ENCODE assay signal across 9 cellular contexts in the genomic region with DNA sequence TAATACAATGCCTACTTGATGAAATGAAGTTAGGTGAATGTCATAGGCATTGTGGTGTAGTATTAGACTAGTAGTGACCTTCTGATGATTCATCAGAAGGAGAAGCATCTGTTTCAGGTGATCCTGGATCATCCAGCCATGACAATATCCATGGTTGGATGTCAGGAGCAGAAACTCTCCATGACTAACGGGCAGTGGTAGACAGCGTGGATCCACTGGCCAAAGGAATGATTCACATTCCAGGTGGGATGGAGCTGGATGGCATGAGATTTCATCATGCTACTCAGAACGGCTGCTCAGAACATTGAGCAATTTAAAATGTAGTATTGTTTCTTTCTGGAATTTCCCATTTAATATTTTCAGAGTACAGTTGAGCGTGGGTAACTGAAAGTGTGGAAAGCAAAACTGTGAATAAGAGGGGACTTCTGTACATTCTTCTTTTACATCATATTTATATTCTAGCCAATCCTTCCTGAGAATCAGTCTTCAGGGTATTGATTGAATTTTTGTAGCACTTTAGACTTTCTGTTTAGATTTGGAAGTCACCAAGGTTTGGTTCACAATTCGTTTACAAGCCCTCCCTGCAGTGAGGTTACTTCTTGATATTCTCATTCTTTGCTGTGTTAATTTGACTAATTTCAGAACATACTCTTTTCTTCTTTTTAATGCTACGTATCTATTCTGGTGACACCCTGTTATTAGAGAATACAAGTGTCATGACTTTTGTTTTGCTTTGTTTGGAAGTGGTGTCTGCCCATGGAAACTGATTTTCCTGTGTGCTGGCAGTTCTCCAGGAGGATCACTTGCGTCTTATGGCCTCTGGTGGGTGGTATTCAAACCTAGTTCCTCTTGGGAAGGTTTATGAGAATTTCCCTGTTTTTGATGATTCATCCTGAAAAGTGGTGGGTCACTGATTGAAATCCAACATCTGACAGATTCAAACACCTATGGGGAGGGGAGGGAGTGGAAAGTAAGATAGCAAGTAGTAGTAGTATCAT. TPM values are rescaled to one million over a fixed set of nuclear protein-coding genes. Genes with fewer than 3 reads are reported as not detected.
DNase-seq lines count a peak whose midpoint lies in the region; ATAC-seq and TF ChIP-seq lines count a peak whose summit lies in the region.
"Had no signal": no experiment of that assay in that cellular context is flagged by ENCODE, and none has a peak within 500 bp of the region (broad histone marks: within the 10 kb centered on the region; RNA-seq: fewer than 3 reads in every experiment).

No MANE protein-coding gene starts in this region.

- no peaks in the 10 kb centered on the region for H3K9me3 ChIP-seq in gastroesophageal sphincter

- H3K27me3 Mint-ChIP-seq in naive thymus-derived CD8-positive, alpha-beta T cell, result peaks cover 0 to 2% (median 0%) of the 10 kb centered on the region in 5 donors

- no peak overlapping the region for H3K27ac ChIP-seq in gastroesophageal sphincter

- peaks cover 1 to 7% (median 3%) of the 10 kb centered on the region in 4 donors for H3K4me1 Mint-ChIP-seq in naive thymus-derived CD8-positive, alpha-beta T cell

- H3K36me3 Mint-ChIP-seq in naive thymus-derived CD8-positive, alpha-beta T cell, result peaks cover 0 to 2% (median 0%) of the 10 kb centered on the region in 3 donors

- H3K4me3 ChIP-seq in gastroesophageal sphincter, result no peak overlapping the region

- no peak for TF ChIP-seq EP300 in gastroesophageal sphincter (IDR thresholded peaks at IDR 0.05)

- no peak for TF ChIP-seq POLR2A in gastroesophageal sphincter (IDR thresholded peaks at IDR 0.05)

- peaks cover 0 to 4% (median 0%) of the 10 kb centered on the region in 9 donors for H3K9me3 Mint-ChIP-seq in naive thymus-derived CD8-positive, alpha-beta T cell

- TF ChIP-seq CTCF in gastroesophageal sphincter (IDR thresholded peaks at IDR 0.05), result no peak

- WGBS in gastroesophageal sphincter (ENCODE audit: low coverage in 1 of 2), 2 donors, result 52 to 57% methylated on average over 4 to 7 of the region's 7 CpGs

- no peak overlapping the region for H3K4me3 Mint-ChIP-seq in naive thymus-derived CD8-positive, alpha-beta T cell

- H3K27ac Mint-ChIP-seq in naive thymus-derived CD8-positive, alpha-beta T cell, result no peak overlapping the region

- no peaks in the 10 kb centered on the region for H3K27me3 ChIP-seq in gastroesophageal sphincter

- H3K4me1 ChIP-seq in gastroesophageal sphincter, result no peaks in the 10 kb centered on the region

- no peaks in the 10 kb centered on the region for H3K36me3 ChIP-seq in gastroesophageal sphincter

- DNase-seq in AG08396 (ENCODE audit: low spot score) (peak; percentile 29), SW480 (ENCODE audit: low spot score) (peak; percentile 91), NOMO-1 treated with dmso at 0.1 percent for 144 hours (lab: John Stamatoyannopoulos, UW; ENCODE audit: unreplicated experiment) (no peak), NOMO-1 treated with DMSO at 0.1 percent for 48 hours (lab: John Stamatoyannopoulos, UW; ENCODE audit: unreplicated experiment) (no peak)
- no peak for DNase-seq in naive thymus-derived CD8-positive, alpha-beta T cell
- DNase-seq: NCI-H2081 had no signal

- ATAC-seq in GM18907 (IDR thresholded peaks at IDR 0.05; ENCODE audit: unreplicated experiment), result peak; percentile 35
- ATAC-seq in gastroesophageal sphincter, result peak; percentile 58
- ATAC-seq in GM21515 (IDR thresholded peaks at IDR 0.05; ENCODE audit: unreplicated experiment), result no peak
- no peak for ATAC-seq in naive thymus-derived CD8-positive, alpha-beta T cell

- POLR2A ChIA-PET in naive thymus-derived CD8-positive, alpha-beta T cell (lab: Charles Lee), result no interaction called here

RNA-seq across cellular contexts. Expression of a gene that starts 12.2 kb away (rescaled TPM):
- total RNA-seq in gastroesophageal sphincter, result 100 to 1,000 TPM in 2 of 4 donors, 10 to 100 TPM in 2; 69.1 to 103 (median 88.6) TPM
- 10 to 100 TPM; 65.7 to 68.7 TPM for total RNA-seq in naive thymus-derived CD8-positive, alpha-beta T cell
- 10 to 100 TPM; 64.7 to 75.5 (median 65.0) TPM for polyA plus RNA-seq in naive thymus-derived CD8-positive, alpha-beta T cell

Comparison
In these comparisons a context has a peak if more than half of its experiments do, and no peak if none do; other contexts are left out.
1. DNase-seq: peak in AG08396 (single experiment) and SW480 (single experiment); none in NOMO-1 treated with dmso at 0.1 percent for 144 hours (single experiment), naive thymus-derived CD8-positive, alpha-beta T cell (0 of 10) and NOMO-1 treated with DMSO at 0.1 percent for 48 hours (single experiment).
2. ATAC-seq: peak in GM18907 (single experiment) and gastroesophageal sphincter (single experiment); none in GM21515 (single experiment) and naive thymus-derived CD8-positive, alpha-beta T cell (0 of 2).